8 cellular contexts compared by ENCODE assay signal in genomic region chr1:151994956-151995355, GRCh38. TPM values are rescaled to one million over a fixed set of nuclear protein-coding genes. Genes with fewer than 3 reads are reported as not detected.
DNase-seq lines count a peak whose midpoint lies in the region; ATAC-seq and TF ChIP-seq lines count a peak whose summit lies in the region.

No MANE protein-coding gene starts in this region.

- H3K4me3 Mint-ChIP-seq in Caco-2 (ENCODE audit: unreplicated experiment) (peak overlapping the region; percentile 88), neural crest cell (peak overlapping the region; percentile 58)

- CTCF ChIA-PET in Caco-2 (lab: Charles Lee) = interaction anchor here (3.1 kb wide), 1 partner anchor 27 kb away, joined by 22 read pairs; no protein-coding TSS in a partner anchor

- H3K4me1 Mint-ChIP-seq in Caco-2 (ENCODE audit: low read depth, unreplicated experiment) (peaks cover 32% of the 10 kb centered on the region), neural crest cell (peaks cover 26% of the 10 kb centered on the region)

- H3K27me3 Mint-ChIP-seq in Caco-2 (ENCODE audit: insufficient read depth, unreplicated experiment) (no peaks in the 10 kb centered on the region), neural crest cell (ENCODE audit: low read depth) (peaks cover 83% of the 10 kb centered on the region)

- TF ChIP-seq CTCF in Caco-2 (IDR thresholded peaks at IDR 0.05; ENCODE audit: insufficient read depth in 1 of 2, low read depth in 1 of 2, low read length in 1 of 2, severe bottlenecking in 1 of 2, unreplicated experiment in 1 of 2) (no peak), coronary artery (IDR thresholded peaks at IDR 0.05) (no peak), neural crest cell (conservative IDR thresholded peaks at IDR 0.05) (no peak)

- H3K36me3 ChIP-seq in Caco-2 (ENCODE audit: control insufficient read depth, insufficient read depth, low read length) (peaks cover 4% of the 10 kb centered on the region), MG63 (peaks cover 18% of the 10 kb centered on the region)

- no peak for DNase-seq in Caco-2
- peak; percentile 90 for DNase-seq in MG63
- DNase-seq in coronary artery (ENCODE audit: low spot score) = peak; percentile 84
- DNase-seq in neural crest cell (ENCODE audit: low read depth, low spot score) = no peak
- DNase-seq in NCI-H1694 (lab: John Stamatoyannopoulos, UW) = no peak
- no peak for DNase-seq in stimulated activated CD4-positive, alpha-beta T cell treated with anti-CD3 and anti-CD28 coated beads, Interleukin-4, amount 100 ng/mL, for 24 hours

- no peak overlapping the region for H3K4me3 ChIP-seq in Caco-2 (ENCODE audit: low read depth, low read length)
- no peak overlapping the region for H3K4me3 ChIP-seq in MG63
- H3K4me3 ChIP-seq in coronary artery = no peak overlapping the region

- H3K27ac Mint-ChIP-seq in Caco-2 (ENCODE audit: unreplicated experiment) (peak overlapping the region; percentile 98), neural crest cell (ENCODE audit: unreplicated experiment) (no peak overlapping the region)

- POLR2A ChIA-PET in Caco-2 (lab: Charles Lee) = interaction anchor here (1.0 kb wide), 1 partner anchor 22 kb away, joined by 3 read pairs; no protein-coding TSS in a partner anchor

- H3K9me3 ChIP-seq in Caco-2 = no peaks in the 10 kb centered on the region
- peaks cover 8% of the 10 kb centered on the region for H3K9me3 ChIP-seq in MG63

- no peaks in the 10 kb centered on the region for H3K9me3 Mint-ChIP-seq in Caco-2 (ENCODE audit: unreplicated experiment)
- H3K9me3 Mint-ChIP-seq in neural crest cell = no peaks in the 10 kb centered on the region

- H3K36me3 Mint-ChIP-seq in Caco-2 (ENCODE audit: insufficient read depth, unreplicated experiment) (peaks cover 54% of the 10 kb centered on the region), neural crest cell (ENCODE audit: low read depth) (no peaks in the 10 kb centered on the region)

- BruUV-seq in Caco-2 (replicated peaks; lab: Mats Ljungman, UMichigan) = no TSS peak

- intact Hi-C loops in Caco-2 (cut with micrococcal nuclease; ENCODE audit: unreplicated experiment) = loop anchor here (1.0 to 5.0 kb wide), 2 partner anchors 27 to 798 kb away; partner anchors contain the start of gene PIP5K1A

- H3K27me3 ChIP-seq in Caco-2 (replicated peaks; ENCODE audit: control insufficient read depth, insufficient read depth, low read length) (no peaks in the 10 kb centered on the region), MG63 (no peaks in the 10 kb centered on the region)

- no peak for ATAC-seq in GM19397 (IDR thresholded peaks at IDR 0.05; ENCODE audit: unreplicated experiment)
- ATAC-seq in HG03039 (IDR thresholded peaks at IDR 0.05; ENCODE audit: unreplicated experiment) = no peak

- no peak overlapping the region for H3K27ac ChIP-seq in coronary artery

- H3K4me1 ChIP-seq in Caco-2 = peaks cover 55% of the 10 kb centered on the region

RNA-seq across cellular contexts. Expression of gene S100A10, which starts 1.3 kb away (rescaled TPM):
- total RNA-seq in Caco-2 (2022) = 2,143 and 2,154 TPM in 2 replicates
- total RNA-seq in MG63 (2014; rRNA removed; shearing (Covaris generic); ENCODE audit: low replicate concordance) = 213 and 271 TPM in 2 replicates
- 44.8 and 65.6 TPM in 2 replicates for total RNA-seq in neural crest cell

RNA-seq across cellular contexts. Expression of gene S100A11, which starts 41.8 kb away (rescaled TPM):
- 364 and 408 TPM in 2 replicates for total RNA-seq in Caco-2 (2022)
- total RNA-seq in MG63 (2014; rRNA removed; shearing (Covaris generic); ENCODE audit: low replicate concordance) = 347 and 507 TPM in 2 replicates
- total RNA-seq in neural crest cell = 41.6 and 44.7 TPM in 2 replicates

Comparison
In these comparisons a context has a peak if more than half of its experiments do, and no peak if none do; other contexts are left out.
1. DNase-seq: peak in MG63 (single experiment) and coronary artery (single experiment); none in Caco-2 (0 of 2), neural crest cell (single experiment), NCI-H1694 (single experiment) and stimulated activated CD4-positive, alpha-beta T cell treated with anti-CD3 and anti-CD28 coated beads, Interleukin-4, amount 100 ng/mL, for 24 hours (single experiment).